ENCODE assay signal across 32 cellular contexts in the genomic region with DNA sequence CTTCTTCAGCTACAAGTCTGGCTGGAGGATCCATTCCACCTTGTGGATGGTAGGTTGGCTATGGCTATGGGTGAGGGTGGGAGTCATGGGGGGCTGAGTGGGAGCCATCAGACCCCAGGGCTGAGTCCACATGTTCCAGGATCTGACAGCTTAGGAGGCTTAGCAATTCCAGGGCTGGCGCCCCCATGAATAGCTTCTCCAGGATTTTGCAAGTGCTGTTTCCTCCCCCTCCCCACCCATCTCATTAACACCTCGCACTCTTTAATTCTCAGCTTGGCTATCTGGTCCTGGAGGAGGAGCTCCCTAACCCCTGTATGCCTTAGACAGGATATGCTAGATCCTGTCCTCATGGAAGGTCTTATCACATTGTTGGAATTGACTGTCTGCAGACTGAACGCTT. TPM values are rescaled to one million over a fixed set of nuclear protein-coding genes. Genes with fewer than 3 reads are reported as not detected.
"Had no signal": no experiment of that assay in that cellular context is flagged by ENCODE, and none has a peak within 500 bp of the region (broad histone marks: within the 10 kb centered on the region; RNA-seq: fewer than 3 reads in every experiment).

No MANE protein-coding gene starts in this region.

- DNase-seq: activated B cell treated with CpG ODN at 0.5 μM for 24 hours; activated CD4-positive, alpha-beta T cell treated with anti-CD3 and anti-CD28 coated beads for 48 hours; activated CD4-positive, alpha-beta T cell treated with anti-CD3 and anti-CD28 coated beads, Interleukin-2, amount 50 U/mL, for 1 hour; activated CD4-positive, alpha-beta T cell treated with anti-CD3 and anti-CD28 coated beads, Interleukin-2, amount 50 U/mL, for 48 hours; activated CD8-positive, alpha-beta memory T cell treated with anti-CD3 and anti-CD28 coated beads for 24 hours; activated CD8-positive, alpha-beta T cell treated with anti-CD3 and anti-CD28 coated beads for 36 hours; activated gamma-delta T cell; activated naive CD4-positive, alpha-beta T cell; activated naive CD4-positive, alpha-beta T cell treated with anti-CD3 and anti-CD28 coated beads, Interleukin-2, amount 10 ng/mL, durations not matched to agents 7 days and 5 days; activated naive CD8-positive, alpha-beta T cell treated with anti-CD3 and anti-CD28 coated beads, Interleukin-2, amount 10 ng/mL, durations not matched to agents 7 days and 5 days; activated T-cell treated with anti-CD3 and anti-CD28 coated beads, Interleukin-2, amount 50 U/mL, for 4 hours; central memory CD4-positive, alpha-beta T cell; cerebellar nuclear complex; colonic mucosa; effector memory CD4-positive, alpha-beta T cell; erythroblast; foreskin keratinocyte; gastrocnemius medialis; glutamatergic neuron; heart left ventricle; T-cell; T-helper 9 cell; WERI-Rb-1 had no signal

- H3K27ac ChIP-seq: ascending aorta, breast epithelium, cardiac muscle cell, colonic mucosa, esophagus muscularis mucosa, foreskin keratinocyte, gastrocnemius medialis, heart left ventricle, WERI-Rb-1 had no signal

- H3K9me3 ChIP-seq: ascending aorta, breast epithelium, colonic mucosa, esophagus muscularis mucosa, gastrocnemius medialis, heart left ventricle had no signal

- H3K4me3 ChIP-seq: ascending aorta, breast epithelium, cardiac muscle cell, colonic mucosa, esophagus muscularis mucosa, gastrocnemius medialis, heart left ventricle had no signal

- ATAC-seq: activated CD4-positive, CD25-positive, alpha-beta regulatory T cell treated with anti-CD3 and anti-CD28 coated beads, Interleukin-2, amount 50 U/mL, for 24 hours; activated CD8-positive, alpha-beta T cell treated with anti-CD3 and anti-CD28 coated beads for 36 hours; activated naive CD4-positive, alpha-beta T cell treated with anti-CD3 and anti-CD28 coated beads, Interleukin-2, amount 50 U/mL, for 72 hours; activated T-cell treated with anti-CD3 and anti-CD28 coated beads, Interleukin-2, amount 50 U/mL, for 4 hours; activated T-helper 17 cell treated with anti-CD3 and anti-CD28 coated beads, Interleukin-2, amount 50 U/mL, for 72 hours; foreskin keratinocyte; gastrocnemius medialis; heart left ventricle; T-cell had no signal

- H3K27me3 ChIP-seq: ascending aorta, cardiac muscle cell, colonic mucosa had no signal

- H3K36me3 ChIP-seq: ascending aorta, breast epithelium, cardiac muscle cell, colonic mucosa, esophagus muscularis mucosa, gastrocnemius medialis, heart left ventricle, WERI-Rb-1 had no signal

- H3K4me1 ChIP-seq: ascending aorta, breast epithelium, colonic mucosa, foreskin keratinocyte, gastrocnemius medialis had no signal

RNA-seq across cellular contexts. Expression of a gene that starts 39.0 kb away (rescaled TPM):
- total RNA-seq: activated B cell treated with CpG ODN at 0.5 μM for 24 hours; activated CD8-positive, alpha-beta T cell treated with anti-CD3 and anti-CD28 coated beads for 36 hours; activated naive CD8-positive, alpha-beta T cell treated with anti-CD3 and anti-CD28 coated beads, Interleukin-2, amount 10 ng/mL, durations not matched to agents 7 days and 5 days; activated T-cell treated with anti-CD3 and anti-CD28 coated beads, Interleukin-2, amount 50 U/mL, for 4 hours; dermis microvascular lymphatic vessel endothelial cell; foreskin keratinocyte; T-cell; T-helper 2 cell treated with Interferon-gamma antibody and Interleukin-4, amounts not matched to agents 100 ng/mL and 5 ng/mL, for 36 hours had no signal
- polyA plus RNA-seq: foreskin keratinocyte had no signal

RNA-seq across cellular contexts. Expression of a gene that starts 47.0 kb away (rescaled TPM):
- total RNA-seq: activated CD8-positive, alpha-beta T cell treated with anti-CD3 and anti-CD28 coated beads for 36 hours; activated naive CD4-positive, alpha-beta T cell treated with anti-CD3 and anti-CD28 coated beads, Interleukin-2, amount 50 U/mL, for 72 hours; activated T-cell treated with anti-CD3 and anti-CD28 coated beads, Interleukin-2, amount 50 U/mL, for 4 hours; activated T-helper 17 cell treated with anti-CD3 and anti-CD28 coated beads, Interleukin-2, amount 50 U/mL, for 72 hours; breast epithelium; dermis microvascular lymphatic vessel endothelial cell; foreskin keratinocyte; gastrocnemius medialis; T-helper 2 cell treated with Interferon-gamma antibody and Interleukin-4, amounts not matched to agents 100 ng/mL and 5 ng/mL, for 36 hours had no signal
